Comparison of ENCODE assay signal across 1 cellular context in the genomic region with DNA sequence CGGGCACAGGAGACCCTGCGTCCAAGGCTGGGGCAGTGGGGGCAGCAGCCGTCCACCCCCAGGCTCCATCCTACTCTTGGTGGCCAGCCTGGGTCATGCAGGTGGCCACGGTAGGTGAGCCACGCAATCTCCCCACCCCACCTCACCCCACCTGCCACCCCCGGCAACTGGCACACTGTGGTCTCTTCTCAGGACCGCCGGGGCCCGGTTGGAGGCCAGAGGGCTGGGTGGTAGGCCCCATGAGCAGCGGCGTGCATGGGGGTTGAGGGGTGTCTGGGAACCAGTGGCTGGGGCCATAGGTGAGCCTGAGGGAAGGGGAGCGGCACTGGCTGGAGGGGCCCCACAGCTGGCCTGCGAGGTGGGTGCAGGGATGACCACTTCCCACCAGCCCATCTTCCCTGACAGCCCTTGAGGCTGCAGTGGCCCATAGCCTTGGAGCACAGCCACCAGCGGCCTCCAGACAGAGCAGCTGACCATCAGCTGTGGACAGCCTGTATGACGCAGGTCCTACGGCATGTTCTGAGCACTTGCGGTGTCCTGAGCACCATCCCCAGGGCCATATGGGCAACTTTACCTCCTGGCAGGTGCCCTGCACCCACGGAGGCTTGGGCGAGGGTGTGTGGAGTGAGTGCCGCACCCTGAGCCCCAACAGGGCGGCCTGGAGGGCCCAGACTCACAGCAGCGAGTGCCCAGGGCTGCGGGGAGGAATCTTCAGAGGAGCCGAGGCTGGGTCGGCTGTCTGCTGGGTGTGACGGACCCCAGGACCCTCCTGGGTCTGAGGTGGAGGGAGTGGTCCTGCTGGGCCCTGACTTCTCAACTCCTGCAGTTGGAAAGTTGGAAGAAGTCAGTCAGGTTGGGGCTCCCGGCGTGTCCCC.
TF ChIP-seq lines count a peak whose summit lies in the region.

No MANE protein-coding gene starts in this region.

TF ChIP-seq in H1, 55 proteins besides CTCF, POLR2A, EP300 and RAD21:
- no peak for TF ChIP-seq HDAC2 (IDR thresholded peaks at IDR 0.05; ENCODE audit: borderline replicate concordance in 1 of 2, low read depth in 2 of 2, low read length in 2 of 2)
- TF ChIP-seq SUZ12 (IDR thresholded peaks at IDR 0.05; ENCODE audit: low read length): no peak
